8 cellular contexts compared by ENCODE assay signal in genomic region chr19:4866595-4867424, GRCh38. TPM values are rescaled to one million over a fixed set of nuclear protein-coding genes. Genes with fewer than 3 reads are reported as not detected.
DNase-seq lines count a peak whose midpoint lies in the region; ATAC-seq, FAIRE-seq and TF ChIP-seq lines count a peak whose summit lies in the region.

No MANE protein-coding gene starts in this region.

- POLR2A ChIA-PET in GM12878 (lab: Charles Lee) = interaction anchor here (0.6 to 3.3 kb wide), 10 partner anchors 24 to 700 kb away, joined by 3 to 19 read pairs (median 4); partner anchors contain the start of genes ARRDC5, KDM4B and TICAM1

- DNase-seq in GOT3 (lab: John Stamatoyannopoulos, UW) = peak; percentile 20
- no peak for DNase-seq in GM12878 (ENCODE audit: low read depth, low spot score)
- peak; percentile 93 for DNase-seq in spleen
- no peak for DNase-seq in SKM-1 treated with dmso at 0.1 percent for 144 hours (lab: John Stamatoyannopoulos, UW; ENCODE audit: unreplicated experiment)
- DNase-seq in NCI-H1105 (lab: John Stamatoyannopoulos, UW) = no peak
- no peak for DNase-seq in dedifferentiated amniotic fluid mesenchymal stem cell (ENCODE audit: extremely low spot score)

- intact Hi-C loops in GM12878 (cut with micrococcal nuclease; ENCODE audit: unreplicated experiment) = loop anchor here (10.0 kb wide), 1 partner anchor 98 kb away; the partner anchor contains the start of gene KDM4B
- intact Hi-C loops in spleen (cut with DNase I; ENCODE audit: low total_unique reads) = no loop called here

- H3K4me1 Mint-ChIP-seq in T-helper 1 cell treated with Interleukin-12 subunit alpha and Interleukin-12 subunit beta and Interleukin-4 antibody, amounts not matched to agents 30 μg/mL and 1 μg/mL, for 36 hours (ENCODE audit: low read depth) = peaks cover 21% of the 10 kb centered on the region

- peak overlapping the region; percentile 85 for H3K27ac ChIP-seq in GM12878 (ENCODE audit: control insufficient read depth, insufficient read depth)
- peak overlapping the region; percentile 70 to 97 (median 91) for H3K27ac ChIP-seq in spleen

- H3K4me1 ChIP-seq in GM12878 (ENCODE audit: control insufficient read depth, insufficient read depth, low read length) = peaks cover 20% of the 10 kb centered on the region
- peaks cover 0 to 69% (median 29%) of the 10 kb centered on the region in 6 donors for H3K4me1 ChIP-seq in spleen

- WGBS in GM12878 (ENCODE audit: insufficient coverage, insufficient replicate concordance, low lambda C conversion rate, missing lambda C conversion rate) = under 1% methylated on average over 22 of the region's 22 CpGs
- WGBS in spleen, 5 donors = 1 to 3% (median 2%) methylated on average over 21 to 22 of the region's 22 CpGs

- no peaks in the 10 kb centered on the region for H3K36me3 Mint-ChIP-seq in T-helper 1 cell treated with Interleukin-12 subunit alpha and Interleukin-12 subunit beta and Interleukin-4 antibody, amounts not matched to agents 30 μg/mL and 1 μg/mL, for 36 hours (ENCODE audit: low read depth)

- H2AFZ ChIP-seq in GM12878 (ENCODE audit: control insufficient read depth, low read depth, low read length) = peak overlapping the region; percentile 41

- peak overlapping the region; percentile 49 for H3K27ac Mint-ChIP-seq in T-helper 1 cell treated with Interleukin-12 subunit alpha and Interleukin-12 subunit beta and Interleukin-4 antibody, amounts not matched to agents 30 μg/mL and 1 μg/mL, for 36 hours

- peak overlapping the region; percentile 96 for H3K4me2 ChIP-seq in GM12878 (ENCODE audit: control insufficient read depth, insufficient read depth)

- no peaks in the 10 kb centered on the region for H3K27me3 ChIP-seq in GM12878 (replicated peaks in 1 of 2; ENCODE audit: control insufficient read depth in 2 of 2, insufficient read depth in 2 of 2, low read length in 1 of 2)
- no peaks in the 10 kb centered on the region for H3K27me3 ChIP-seq in spleen (replicated peaks in 1 of 7)

- peak overlapping the region; percentile 83 for H3K4me3 Mint-ChIP-seq in T-helper 1 cell treated with Interleukin-12 subunit alpha and Interleukin-12 subunit beta and Interleukin-4 antibody, amounts not matched to agents 30 μg/mL and 1 μg/mL, for 36 hours

- TF ChIP-seq CTCF in GM12878 (IDR thresholded peaks at IDR 0.05 in 2 of 3, conservative IDR thresholded peaks at IDR 0.05 in 1 of 3; ENCODE audit: control insufficient read depth in 2 of 3, extremely low read depth in 1 of 3, insufficient read depth in 1 of 3, low read depth in 3 of 3, low read length in 3 of 3) = peak in 2 of 3 experiments; percentile 4 to 11; a peak in 1 of 6 replicates
- peak in 1 of 11 experiments; percentile 12 for TF ChIP-seq CTCF in spleen (IDR thresholded peaks at IDR 0.05 in 8 of 11, conservative IDR thresholded peaks at IDR 0.05 in 3 of 11)

- peak overlapping the region; percentile 89 for H3K9ac ChIP-seq in GM12878 (ENCODE audit: control insufficient read depth, insufficient read depth, low read length)

- SMC1A ChIA-PET in GM12878 (lab: Charles Lee; ENCODE audit: uncharacterized antibody, unreplicated experiment) = interaction anchor here (0.6 to 6.7 kb wide), 6 partner anchors 15 to 61 kb away, joined by 3 to 35 read pairs (median 8); no protein-coding TSS in a partner anchor

- no peaks in the 10 kb centered on the region for H4K20me1 ChIP-seq in GM12878 (ENCODE audit: control insufficient read depth, insufficient read depth)

- peaks cover 0 to 4% of the 10 kb centered on the region in 2 experiments; a peak in 2 of 4 replicates for H3K36me3 ChIP-seq in GM12878 (ENCODE audit: control insufficient read depth in 2 of 2, insufficient read depth in 2 of 2, low read length in 1 of 2)
- H3K36me3 ChIP-seq in spleen = peaks cover 0 to 25% (median 0%) of the 10 kb centered on the region in 6 donors

- RAD21 ChIA-PET in GM12878 (lab: Charles Lee; ENCODE audit: unreplicated experiment) = interaction anchor here (0.6 to 8.5 kb wide), 9 partner anchors 22 to 165 kb away, joined by 3 to 79 read pairs (median 3); partner anchors contain the start of genes KDM4B and TICAM1

- no peaks in the 10 kb centered on the region for H3K9me3 Mint-ChIP-seq in T-helper 1 cell treated with Interleukin-12 subunit alpha and Interleukin-12 subunit beta and Interleukin-4 antibody, amounts not matched to agents 30 μg/mL and 1 μg/mL, for 36 hours

- no peak; the same call in 1 of the 2 replicates for TF ChIP-seq POLR2A in GM12878 (IDR thresholded peaks at IDR 0.05; ENCODE audit: low read depth, low read length)
- no peak for TF ChIP-seq POLR2A in spleen (IDR thresholded peaks at IDR 0.05)

- FAIRE-seq in GM12878 (lab: Jason Lieb, UNC) = no peak

- peak; percentile 43 for ATAC-seq in GM12878

- no peak for TF ChIP-seq RAD21 in GM12878 (IDR thresholded peaks at IDR 0.05; ENCODE audit: insufficient read depth, low read depth, low read length)

- peaks cover 22% of the 10 kb centered on the region for H3K79me2 ChIP-seq in GM12878 (ENCODE audit: control insufficient read depth, insufficient read depth, low read length)

- H3K9me3 ChIP-seq in GM12878 (replicated peaks; ENCODE audit: control insufficient read depth, insufficient read depth, low read length) (no peaks in the 10 kb centered on the region), iPS-18c (ENCODE audit: control insufficient read depth, insufficient read depth, low read length) (no peaks in the 10 kb centered on the region), spleen (no peaks in the 10 kb centered on the region)

- no peaks in the 10 kb centered on the region for H3K27me3 Mint-ChIP-seq in T-helper 1 cell treated with Interleukin-12 subunit alpha and Interleukin-12 subunit beta and Interleukin-4 antibody, amounts not matched to agents 30 μg/mL and 1 μg/mL, for 36 hours (ENCODE audit: low read depth)

- TSS peak; percentile 86 for BruUV-seq in GM12878 (replicated peaks; lab: Mats Ljungman, UMichigan)

- CTCF ChIA-PET in GM12878 (lab: Yijun Ruan, JAX) = interaction anchor here (0.6 to 11.0 kb wide), 10 partner anchors 15 to 165 kb away, joined by 3 to 171 read pairs (median 4); partner anchors contain the start of gene FEM1A

- in situ Hi-C loops in GM12878 (cut with MboI) = no loop called here

- TF ChIP-seq EP300 in GM12878 (IDR thresholded peaks at IDR 0.05; ENCODE audit: borderline replicate concordance in 1 of 2, control insufficient read depth in 1 of 2, low read depth in 2 of 2, low read length in 2 of 2) = no peak

- H3K4me3 ChIP-seq in GM12878 (peak overlapping the region; percentile 98), iPS-18c (ENCODE audit: insufficient read depth, low read depth, low read length) (peak overlapping the region; percentile 79), spleen (peak overlapping the region; percentile 58 to 91 (median 74))

RNA-seq across cellular contexts. Expression of gene PLIN3, which starts 0.7 kb away (rescaled TPM):
- total RNA-seq in GM12878 (2013; cell fraction: nucleolus; rRNA removed) = 35.0 and 37.9 TPM in 2 replicates
- 61.9 and 69.9 TPM in 2 replicates for total RNA-seq in GM12878 (2014; rRNA removed)
- 33.7 and 35.4 TPM in 2 replicates for total RNA-seq in GM12878 (2014; rRNA removed; fragmentation: Illumina TruSeq; extraction: Trizol)
- total RNA-seq in GM12878 (2021) = 69.6 and 73.6 TPM in 2 replicates
- polyA plus RNA-seq in GM12878 (2011; ENCODE audit: low read depth) = 23.2 TPM
- polyA plus RNA-seq in GM12878 (2011; rRNA removed) = 44.8 and 71.4 TPM in 2 replicates
- polyA plus RNA-seq in GM12878 (2011; cell fraction: cytosol; rRNA removed) = 105 and 137 TPM in 2 replicates
- 38.9 and 47.7 TPM in 2 replicates for polyA plus RNA-seq in GM12878 (2011; cell fraction: nucleus; rRNA removed)
- polyA plus RNA-seq in GM12878 (2012) = 73.5 and 75.8 TPM in 2 replicates
- polyA plus RNA-seq in GM12878 (2014; fragmentation: Illumina TruSeq; extraction: Trizol) = 17.4 and 27.2 TPM in 2 replicates
- 10 to 100 TPM in 1 of 2 experiments, 1 to 10 TPM in 1; 7.7 to 19.0 TPM for polyA plus RNA-seq in GM12878 (2014; fragmentation: Nextera tagmentation; extraction: Ambion mirVana)
- 67.0 and 77.5 TPM in 2 replicates for polyA plus RNA-seq in GM12878 (2014; rRNA removed)
- 10 to 100 TPM; 66.7 to 68.2 TPM for polyA plus RNA-seq in GM12878 (2016; fragmentation: Nextera tagmentation; extraction: Ambion mirVana)
- 52.7 and 125 TPM in 2 replicates for polyA minus RNA-seq in GM12878 (2011; rRNA and poly(A)+ RNA removed)
- 55.9 and 62.5 TPM in 2 replicates for polyA minus RNA-seq in GM12878 (2011; cell fraction: cytosol; rRNA and poly(A)+ RNA removed)
- 34.0 and 44.7 TPM in 2 replicates for polyA minus RNA-seq in GM12878 (2011; cell fraction: nucleus; rRNA and poly(A)+ RNA removed)
- 10 to 100 TPM; 26.7 to 63.5 (median 46.9) TPM for total RNA-seq in spleen
- polyA plus RNA-seq in spleen = 10 to 100 TPM; 28.0 to 40.0 (median 29.3) TPM

RNA-seq across cellular contexts. Expression of gene TICAM1, which starts 35.3 kb away (rescaled TPM):
- total RNA-seq in GM12878 (2013; cell fraction: nucleolus; rRNA removed) = 18.2 and 19.6 TPM in 2 replicates
- total RNA-seq in GM12878 (2014; rRNA removed) (3.1 and 4.0 TPM in 2 replicates), GM12878 (2014; rRNA removed; fragmentation: Illumina TruSeq; extraction: Trizol) (3.8 and 4.2 TPM in 2 replicates), GM12878 (2021) (31.1 and 32.0 TPM in 2 replicates), spleen (10 to 100 TPM; 10.2 to 21.0 (median 14.7) TPM)
- 5.8 TPM for polyA plus RNA-seq in GM12878 (2011; ENCODE audit: low read depth)
- polyA plus RNA-seq in GM12878 (2011; rRNA removed) (0.84 and 2.6 TPM in 2 replicates), GM12878 (2014; fragmentation: Illumina TruSeq; extraction: Trizol) (2.7 and 6.4 TPM in 2 replicates), GM12878 (2014; fragmentation: Nextera tagmentation; extraction: Ambion mirVana) (under 1 TPM; 0.31 to 0.99 TPM), GM12878 (2014; rRNA removed) (14.1 and 19.3 TPM in 2 replicates), GM12878 (2016; fragmentation: Nextera tagmentation; extraction: Ambion mirVana) (10 to 100 TPM; 19.5 to 21.3 TPM), spleen (10 to 100 TPM in 1 of 3 donors, 1 to 10 TPM in 2; 4.4 to 12.5 (median 4.6) TPM)
- polyA plus RNA-seq in GM12878 (2011; cell fraction: cytosol; rRNA removed) = 5.2 and 7.1 TPM in 2 replicates
- 10.0 and 20.2 TPM in 2 replicates for polyA plus RNA-seq in GM12878 (2011; cell fraction: nucleus; rRNA removed)
- polyA plus RNA-seq in GM12878 (2012) = 19.8 and 26.3 TPM in 2 replicates
- 2.0 and 4.6 TPM in 2 replicates for polyA minus RNA-seq in GM12878 (2011; rRNA and poly(A)+ RNA removed)
- polyA minus RNA-seq in GM12878 (2011; cell fraction: cytosol; rRNA and poly(A)+ RNA removed) = 8.5 and 12.0 TPM in 2 replicates
- 2.3 and 5.7 TPM in 2 replicates for polyA minus RNA-seq in GM12878 (2011; cell fraction: nucleus; rRNA and poly(A)+ RNA removed)

RNA-seq across cellular contexts. Expression of gene ARRDC5, which starts 35.9 kb away (rescaled TPM):
- 0.69 and 0.94 TPM in 2 replicates for total RNA-seq in GM12878 (2013; cell fraction: nucleolus; rRNA removed)
- 0.05 TPM in 1 of 2 replicates, not detected in the other for total RNA-seq in GM12878 (2014; rRNA removed)
- total RNA-seq in GM12878 (2014; rRNA removed; fragmentation: Illumina TruSeq; extraction: Trizol) = 0.18 and 0.31 TPM in 2 replicates
- total RNA-seq in GM12878 (2021) = 0.38 TPM in 1 of 2 replicates, not detected in the other
- polyA plus RNA-seq in GM12878 (2011; ENCODE audit: low read depth) = not detected
- polyA plus RNA-seq in GM12878 (2011; rRNA removed) = 0.04 TPM in 1 of 2 replicates, not detected in the other
- not detected in 2 replicates for polyA plus RNA-seq in GM12878 (2011; cell fraction: cytosol; rRNA removed)
- 0.15 and 0.23 TPM in 2 replicates for polyA plus RNA-seq in GM12878 (2011; cell fraction: nucleus; rRNA removed)
- polyA plus RNA-seq in GM12878 (2012) = 0.17 and 0.27 TPM in 2 replicates
- 0.03 TPM in 1 of 2 replicates, not detected in the other for polyA plus RNA-seq in GM12878 (2014; fragmentation: Illumina TruSeq; extraction: Trizol)
- under 1 TPM; 0.15 to 0.21 TPM for polyA plus RNA-seq in GM12878 (2014; fragmentation: Nextera tagmentation; extraction: Ambion mirVana)
- 0.16 TPM in 1 of 2 replicates, not detected in the other for polyA plus RNA-seq in GM12878 (2014; rRNA removed)
- under 1 TPM; 0.09 to 0.10 TPM for polyA plus RNA-seq in GM12878 (2016; fragmentation: Nextera tagmentation; extraction: Ambion mirVana)
- polyA minus RNA-seq in GM12878 (2011; rRNA and poly(A)+ RNA removed) = 0.44 TPM in 1 of 2 replicates, not detected in the other
- not detected in 2 replicates for polyA minus RNA-seq in GM12878 (2011; cell fraction: cytosol; rRNA and poly(A)+ RNA removed)
- not detected in 2 replicates for polyA minus RNA-seq in GM12878 (2011; cell fraction: nucleus; rRNA and poly(A)+ RNA removed)
- total RNA-seq in spleen = 1 to 10 TPM; 4.1 to 9.4 (median 7.3) TPM
- 1 to 10 TPM; 1.4 to 1.9 (median 1.6) TPM for polyA plus RNA-seq in spleen

RNA-seq across cellular contexts. Expression of gene UHRF1, which starts 42.5 kb away (rescaled TPM):
- 14.6 and 18.7 TPM in 2 replicates for total RNA-seq in GM12878 (2013; cell fraction: nucleolus; rRNA removed)
- total RNA-seq in GM12878 (2014; rRNA removed) = 57.5 and 67.1 TPM in 2 replicates
- total RNA-seq in GM12878 (2014; rRNA removed; fragmentation: Illumina TruSeq; extraction: Trizol) = 23.1 and 28.3 TPM in 2 replicates
- 98.4 and 109 TPM in 2 replicates for total RNA-seq in GM12878 (2021)
- polyA plus RNA-seq in GM12878 (2011; ENCODE audit: low read depth) = 11.1 TPM
- 7.0 and 20.0 TPM in 2 replicates for polyA plus RNA-seq in GM12878 (2011; rRNA removed)
- 13.1 and 18.3 TPM in 2 replicates for polyA plus RNA-seq in GM12878 (2011; cell fraction: cytosol; rRNA removed)
- 34.5 and 78.8 TPM in 2 replicates for polyA plus RNA-seq in GM12878 (2011; cell fraction: nucleus; rRNA removed)
- polyA plus RNA-seq in GM12878 (2012) = 18.2 and 22.6 TPM in 2 replicates
- polyA plus RNA-seq in GM12878 (2014; fragmentation: Illumina TruSeq; extraction: Trizol) = 22.7 and 30.8 TPM in 2 replicates
- 10 to 100 TPM; 13.0 to 17.8 TPM for polyA plus RNA-seq in GM12878 (2014; fragmentation: Nextera tagmentation; extraction: Ambion mirVana)
- polyA plus RNA-seq in GM12878 (2014; rRNA removed) = 44.6 and 58.8 TPM in 2 replicates
- polyA plus RNA-seq in GM12878 (2016; fragmentation: Nextera tagmentation; extraction: Ambion mirVana) = 100 to 1,000 TPM; 103 TPM
- 18.7 and 20.1 TPM in 2 replicates for polyA minus RNA-seq in GM12878 (2011; rRNA and poly(A)+ RNA removed)
- 14.0 and 15.2 TPM in 2 replicates for polyA minus RNA-seq in GM12878 (2011; cell fraction: cytosol; rRNA and poly(A)+ RNA removed)
- polyA minus RNA-seq in GM12878 (2011; cell fraction: nucleus; rRNA and poly(A)+ RNA removed) = 10.2 and 23.8 TPM in 2 replicates
- 10 to 100 TPM in 1 of 7 donors, 1 to 10 TPM in 6; 2.1 to 10.8 (median 5.9) TPM for total RNA-seq in spleen
- polyA plus RNA-seq in spleen = 1 to 10 TPM; 1.5 to 6.8 (median 3.3) TPM

Comparison
In these comparisons a context has a peak if more than half of its experiments do, and no peak if none do; other contexts are left out.
1. DNase-seq: peak in GOT3 (single experiment) and spleen (single experiment); none in GM12878 (single experiment), SKM-1 treated with dmso at 0.1 percent for 144 hours (single experiment), NCI-H1105 (single experiment) and dedifferentiated amniotic fluid mesenchymal stem cell (single experiment).
2. Peak in every context shown above with its lines, with median percentiles within 50 percentile points of each other: H3K4me3 ChIP-seq.